Comparison of ENCODE assay signal across 1 cellular context in genomic region chr16:30429678-30430427, GRCh38.
TF ChIP-seq lines count a peak whose summit lies in the region.

DCTPP1 (minus strand) TSS chr16:30430030; CDS start chr16:30429980, 50 bp downstream.

TF ChIP-seq in HEK293, 187 proteins besides CTCF, POLR2A, EP300 and RAD21 (continued from another document and continues in another):
- peak; percentile 46; the same call in 1 of the 2 replicates for TF ChIP-seq BCL11B (tag by site-specific recombination; IDR thresholded peaks at IDR 0.05; ENCODE audit: low read depth)
- TF ChIP-seq ZBTB21 (tag by site-specific recombination; IDR thresholded peaks at IDR 0.05): peak; percentile 53; the same call in 1 of the 2 replicates
- TF ChIP-seq ZNF654 (tag by site-specific recombination; IDR thresholded peaks at IDR 0.05; ENCODE audit: low read depth): peak; percentile 70
- peak; percentile 57 for TF ChIP-seq ZBTB26 (tag by site-specific recombination; optimal IDR thresholded peaks at IDR 0.05)
- no peak; the same call in 1 of the 2 replicates for TF ChIP-seq MZF1 (tag by site-specific recombination; IDR thresholded peaks at IDR 0.05; ENCODE audit: borderline replicate concordance)
- TF ChIP-seq ZBTB6 (tag by site-specific recombination; IDR thresholded peaks at IDR 0.05): no peak
- TF ChIP-seq YY2 (tag by site-specific recombination; IDR thresholded peaks at IDR 0.05): peak; percentile 65
- no peak for TF ChIP-seq ZNF837 (tag by site-specific recombination; IDR thresholded peaks at IDR 0.05)
- TF ChIP-seq ZNF76 (tag by site-specific recombination; IDR thresholded peaks at IDR 0.05; ENCODE audit: borderline replicate concordance, low read depth): no peak
- TF ChIP-seq ZNF660 (tag by site-specific recombination; IDR thresholded peaks at IDR 0.05): peak; percentile 96
- TF ChIP-seq ZNF16 (tag by site-specific recombination; IDR thresholded peaks at IDR 0.05; ENCODE audit: low read depth): no peak
- TF ChIP-seq ZNF785 (tag by site-specific recombination; IDR thresholded peaks at IDR 0.05): peak; percentile 77
- peak; percentile 57; the same call in 1 of the 2 replicates for TF ChIP-seq ZNF341 (tag by site-specific recombination; IDR thresholded peaks at IDR 0.05; ENCODE audit: low read depth)
- TF ChIP-seq ZBTB7A (tag by site-specific recombination; IDR thresholded peaks at IDR 0.05; ENCODE audit: low read depth): peak; percentile 87; the same call in 1 of the 2 replicates
- TF ChIP-seq ZNF223 (tag by site-specific recombination; IDR thresholded peaks at IDR 0.05): no peak
- TF ChIP-seq PATZ1 (tag by site-specific recombination; IDR thresholded peaks at IDR 0.05): peak; percentile 81
- TF ChIP-seq HOXC10 (CRISPR knock-in tag; IDR thresholded peaks at IDR 0.05): no peak
- no peak for TF ChIP-seq ZNF830 (tag by site-specific recombination; IDR thresholded peaks at IDR 0.05; ENCODE audit: low read depth)
- no peak for TF ChIP-seq ZNF701 (tag by site-specific recombination; IDR thresholded peaks at IDR 0.05)
- TF ChIP-seq ZNF544 (tag by site-specific recombination; IDR thresholded peaks at IDR 0.05): no peak
- no peak for TF ChIP-seq ZNF48 (tag by site-specific recombination; IDR thresholded peaks at IDR 0.05)
- no peak for TF ChIP-seq ZNF530 (tag by site-specific recombination; IDR thresholded peaks at IDR 0.05; ENCODE audit: low read depth)
- peak; percentile 68 for TF ChIP-seq KLF10 (tag by site-specific recombination; IDR thresholded peaks at IDR 0.05)
- peak; percentile 96 for TF ChIP-seq SP3 (tag by site-specific recombination; IDR thresholded peaks at IDR 0.05)
- no peak for TF ChIP-seq HIC1 (tag by site-specific recombination; IDR thresholded peaks at IDR 0.05)
- no peak for TF ChIP-seq ZNF555 (tag by site-specific recombination; conservative IDR thresholded peaks at IDR 0.05)
- no peak for TF ChIP-seq ZFP37 (tag by site-specific recombination; IDR thresholded peaks at IDR 0.05)
- no peak for TF ChIP-seq PRDM1 (tag by site-specific recombination; IDR thresholded peaks at IDR 0.05)
- TF ChIP-seq BCL11A (tag by site-specific recombination; IDR thresholded peaks at IDR 0.05; ENCODE audit: low read depth): no peak
- TF ChIP-seq SCRT2 (tag by site-specific recombination; IDR thresholded peaks at IDR 0.05): peak; percentile 86
- TF ChIP-seq ZNF398 (tag by site-specific recombination; IDR thresholded peaks at IDR 0.05): peak; percentile 15; the same call in 1 of the 2 replicates
- no peak for TF ChIP-seq ZNF157 (tag by site-specific recombination; IDR thresholded peaks at IDR 0.05)
- TF ChIP-seq ZNF221 (tag by site-specific recombination; IDR thresholded peaks at IDR 0.05; ENCODE audit: borderline replicate concordance): no peak
- no peak for TF ChIP-seq RBAK (tag by site-specific recombination; IDR thresholded peaks at IDR 0.05)
- TF ChIP-seq ZNF843 (tag by site-specific recombination; IDR thresholded peaks at IDR 0.05): peak; percentile 63
- TF ChIP-seq ZSCAN23 (tag by site-specific recombination; IDR thresholded peaks at IDR 0.05): 0 out of 2 replicates have a peak, but pooled peaks have one; percentile 27
- no peak for TF ChIP-seq MEIS1 (CRISPR knock-in tag; IDR thresholded peaks at IDR 0.05; ENCODE audit: borderline replicate concordance)
- TF ChIP-seq ZNF548 (tag by site-specific recombination; IDR thresholded peaks at IDR 0.05): no peak
- no peak for TF ChIP-seq SALL2 (tag by site-specific recombination; IDR thresholded peaks at IDR 0.05; ENCODE audit: borderline replicate concordance)
- TF ChIP-seq YY1 (tag by site-specific recombination; IDR thresholded peaks at IDR 0.05): peak; percentile 61
- no peak for TF ChIP-seq ZNF529 (tag by site-specific recombination; IDR thresholded peaks at IDR 0.05; ENCODE audit: insufficient replicate concordance)
- TF ChIP-seq ZBTB17 (tag by site-specific recombination; IDR thresholded peaks at IDR 0.05): peak; percentile 63
- no peak for TF ChIP-seq ZNF311 (tag by site-specific recombination; IDR thresholded peaks at IDR 0.05; ENCODE audit: borderline replicate concordance)
- TF ChIP-seq ZNF280D (tag by site-specific recombination; IDR thresholded peaks at IDR 0.05): no peak
- no peak for TF ChIP-seq ZNF169 (tag by site-specific recombination; IDR thresholded peaks at IDR 0.05)
- no peak for TF ChIP-seq ZNF664 (tag by site-specific recombination; IDR thresholded peaks at IDR 0.05)
- TF ChIP-seq ZNF214 (tag by site-specific recombination; IDR thresholded peaks at IDR 0.05; ENCODE audit: borderline replicate concordance): no peak
- TF ChIP-seq ZNF248 (tag by site-specific recombination; IDR thresholded peaks at IDR 0.05): no peak
- TF ChIP-seq ZNF23 (tag by site-specific recombination; IDR thresholded peaks at IDR 0.05; ENCODE audit: borderline replicate concordance): no peak
- no peak for TF ChIP-seq ZNF514 (tag by site-specific recombination; IDR thresholded peaks at IDR 0.05)
- TF ChIP-seq ZFP3 (tag by site-specific recombination; IDR thresholded peaks at IDR 0.05; ENCODE audit: low read depth): 0 out of 2 replicates have a peak, but pooled peaks have one; percentile 32
- TF ChIP-seq TCF7L2 (IDR thresholded peaks at IDR 0.05; ENCODE audit: borderline replicate concordance, low read depth, low read length): no peak
- TF ChIP-seq PRDM10 (tag by site-specific recombination; IDR thresholded peaks at IDR 0.05): peak; percentile 90
- TF ChIP-seq ZNF658 (tag by site-specific recombination; IDR thresholded peaks at IDR 0.05): no peak
- TF ChIP-seq ZNF140 (tag by site-specific recombination; IDR thresholded peaks at IDR 0.05): no peak
- no peak for TF ChIP-seq GLIS2 (tag by site-specific recombination; IDR thresholded peaks at IDR 0.05)
- no peak for TF ChIP-seq ZNF350 (tag by site-specific recombination; IDR thresholded peaks at IDR 0.05)
- peak; percentile 88 for TF ChIP-seq ZSCAN30 (tag by site-specific recombination; IDR thresholded peaks at IDR 0.05)
- 0 out of 2 replicates have a peak, but pooled peaks have one; percentile 21 for TF ChIP-seq IKZF3 (tag by site-specific recombination; IDR thresholded peaks at IDR 0.05)
- TF ChIP-seq ZNF610 (tag by site-specific recombination; IDR thresholded peaks at IDR 0.05; ENCODE audit: borderline replicate concordance): no peak
- TF ChIP-seq ZSCAN16 (tag by site-specific recombination; IDR thresholded peaks at IDR 0.05): no peak
